ENCODE assay signal across 26 cellular contexts in genomic region chr4:23811045-23811620, GRCh38.
"Had no signal": no experiment of that assay in that cellular context is flagged by ENCODE, and none has a peak within 500 bp of the region (broad histone marks: within the 10 kb centered on the region; RNA-seq: fewer than 3 reads in every experiment).

No MANE protein-coding gene starts in this region.

- H3K4me1 Mint-ChIP-seq: activated CD4-positive, alpha-beta T cell treated with anti-CD3 and anti-CD28 coated beads, Interleukin-2, amount 10 ng/mL, durations not matched to agents 24 days and 14 days; activated CD8-positive, alpha-beta memory T cell treated with anti-CD3 and anti-CD28 coated beads, Interleukin-2, amount 10 ng/mL, durations not matched to agents 7 days and 5 days; activated T-helper 17 cell treated with anti-CD3 and anti-CD28 coated beads, Interleukin-2, amount 50 U/mL, for 72 hours; naive B cell had no signal

- H3K9me3 Mint-ChIP-seq: activated CD4-positive, alpha-beta T cell treated with anti-CD3 and anti-CD28 coated beads, Interleukin-2, amount 10 ng/mL, durations not matched to agents 24 days and 14 days had no signal

- DNase-seq: activated CD4-positive, alpha-beta T cell treated with anti-CD3 and anti-CD28 coated beads, Interleukin-2, amount 10 ng/mL, durations not matched to agents 24 days and 14 days; activated CD8-positive, alpha-beta memory T cell treated with anti-CD3 and anti-CD28 coated beads, Interleukin-2, amount 10 ng/mL, durations not matched to agents 7 days and 5 days; activated CD8-positive, alpha-beta T cell treated with anti-CD3 and anti-CD28 coated beads for 36 hours; activated T-cell treated with anti-CD3 and anti-CD28 coated beads for 4 hours; adrenal gland; central memory CD4-positive, alpha-beta T cell; dermis blood vessel endothelial cell; effector CD8-positive, alpha-beta T cell; left colon; mesendoderm; mucosa of descending colon; naive B cell; nucleus accumbens; posterior cingulate gyrus; sigmoid colon; stimulated activated CD4-positive, alpha-beta T cell treated with anti-CD3 and anti-CD28 coated beads, Interleukin-2, amount 100 ng/mL, for 48 hours; stimulated activated CD8-positive, alpha-beta memory T cell treated with anti-CD3 and anti-CD28 coated beads, Interleukin-4, amount 100 ng/mL, for 48 hours; stimulated activated naive CD4-positive, alpha-beta T cell; testis; trophoblast cell had no signal

- H3K27ac Mint-ChIP-seq: activated CD4-positive, alpha-beta T cell treated with anti-CD3 and anti-CD28 coated beads, Interleukin-2, amount 10 ng/mL, durations not matched to agents 24 days and 14 days; activated CD8-positive, alpha-beta memory T cell treated with anti-CD3 and anti-CD28 coated beads, Interleukin-2, amount 10 ng/mL, durations not matched to agents 7 days and 5 days; activated CD8-positive, alpha-beta T cell treated with anti-CD3 and anti-CD28 coated beads for 36 hours; activated naive CD4-positive, alpha-beta T cell treated with anti-CD3 and anti-CD28 coated beads, Interleukin-2, amount 50 U/mL, for 72 hours; activated T-helper 17 cell treated with anti-CD3 and anti-CD28 coated beads, Interleukin-2, amount 50 U/mL, for 72 hours; naive B cell; T-helper 2 cell treated with Interferon-gamma antibody and Interleukin-4, amounts not matched to agents 5 μg/mL and 100 μg/mL, for 36 hours had no signal

- ATAC-seq: activated CD4-positive, CD25-positive, alpha-beta regulatory T cell treated with anti-CD3 and anti-CD28 coated beads, Interleukin-2, amount 50 U/mL, for 24 hours; activated CD8-positive, alpha-beta memory T cell treated with anti-CD3 and anti-CD28 coated beads, Interleukin-2, amount 10 ng/mL, durations not matched to agents 7 days and 5 days; activated CD8-positive, alpha-beta T cell treated with anti-CD3 and anti-CD28 coated beads for 36 hours; activated naive CD4-positive, alpha-beta T cell treated with anti-CD3 and anti-CD28 coated beads, Interleukin-2, amount 50 U/mL, for 72 hours; activated T-helper 17 cell treated with anti-CD3 and anti-CD28 coated beads, Interleukin-2, amount 50 U/mL, for 72 hours; left colon; mucosa of descending colon had no signal

- H3K4me3 ChIP-seq: adrenal gland, mucosa of descending colon, sigmoid colon, testis, vagina had no signal

- H3K27ac ChIP-seq: adrenal gland, sigmoid colon, testis, vagina, VCaP had no signal

- H3K36me3 ChIP-seq: adrenal gland, vagina had no signal

- H3K4me3 Mint-ChIP-seq: activated CD4-positive, alpha-beta T cell treated with anti-CD3 and anti-CD28 coated beads, Interleukin-2, amount 10 ng/mL, durations not matched to agents 24 days and 14 days; activated CD8-positive, alpha-beta memory T cell treated with anti-CD3 and anti-CD28 coated beads, Interleukin-2, amount 10 ng/mL, durations not matched to agents 7 days and 5 days; activated CD8-positive, alpha-beta T cell treated with anti-CD3 and anti-CD28 coated beads for 36 hours; activated T-helper 17 cell treated with anti-CD3 and anti-CD28 coated beads, Interleukin-2, amount 50 U/mL, for 72 hours; naive B cell; T-helper 2 cell treated with Interferon-gamma antibody and Interleukin-4, amounts not matched to agents 5 μg/mL and 100 μg/mL, for 36 hours had no signal

- H3K9me3 ChIP-seq: adrenal gland, mucosa of descending colon, sigmoid colon, testis, vagina had no signal

- H3K27me3 Mint-ChIP-seq: activated CD4-positive, alpha-beta T cell treated with anti-CD3 and anti-CD28 coated beads, Interleukin-2, amount 10 ng/mL, durations not matched to agents 24 days and 14 days; activated CD8-positive, alpha-beta memory T cell treated with anti-CD3 and anti-CD28 coated beads, Interleukin-2, amount 10 ng/mL, durations not matched to agents 7 days and 5 days; activated CD8-positive, alpha-beta T cell treated with anti-CD3 and anti-CD28 coated beads for 36 hours; activated T-helper 17 cell treated with anti-CD3 and anti-CD28 coated beads, Interleukin-2, amount 50 U/mL, for 72 hours; naive B cell had no signal

- H3K4me1 ChIP-seq: adrenal gland, sigmoid colon, testis, vagina had no signal

- H3K27me3 ChIP-seq: adrenal gland, sigmoid colon, testis, vagina had no signal

- H3K36me3 Mint-ChIP-seq: activated CD8-positive, alpha-beta memory T cell treated with anti-CD3 and anti-CD28 coated beads, Interleukin-2, amount 10 ng/mL, durations not matched to agents 7 days and 5 days; activated naive CD4-positive, alpha-beta T cell treated with anti-CD3 and anti-CD28 coated beads, Interleukin-2, amount 50 U/mL, for 72 hours; naive B cell had no signal
